In the genomic region with DNA sequence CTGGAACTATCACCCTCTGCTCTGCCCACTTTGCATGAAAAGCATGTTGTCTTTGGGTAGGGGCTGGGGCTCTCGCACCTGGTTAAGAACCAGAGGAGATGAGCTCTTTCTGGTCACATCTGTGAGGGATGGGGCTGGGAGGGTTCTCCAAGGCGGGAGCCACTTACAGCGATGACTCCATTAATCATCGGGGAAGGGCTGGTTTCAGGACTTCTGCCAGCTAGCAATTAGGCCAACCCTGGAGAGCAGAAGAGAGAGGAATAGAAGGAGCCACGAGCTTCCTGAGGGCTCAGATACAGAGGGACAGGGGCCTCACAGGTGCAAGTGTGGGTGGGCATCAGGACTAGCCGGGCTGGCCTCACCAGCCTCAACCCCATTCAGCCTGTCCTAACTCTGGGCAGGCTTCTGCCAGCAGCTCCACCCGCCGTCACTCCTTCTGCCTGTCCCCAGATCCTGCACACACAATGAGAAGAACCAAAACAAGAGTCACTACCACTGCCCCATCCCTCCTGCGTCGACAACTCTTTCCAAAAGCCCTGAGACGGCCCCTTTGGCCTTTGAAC, we compare ENCODE assay signal across 11 cellular contexts. TPM values are rescaled to one million over a fixed set of nuclear protein-coding genes. Genes with fewer than 3 reads are reported as not detected.
DNase-seq lines count a peak whose midpoint lies in the region; ATAC-seq, FAIRE-seq and TF ChIP-seq lines count a peak whose summit lies in the region.
"Had no signal": no experiment of that assay in that cellular context is flagged by ENCODE, and none has a peak within 500 bp of the region (broad histone marks: within the 10 kb centered on the region; RNA-seq: fewer than 3 reads in every experiment).

No MANE protein-coding gene starts in this region.

- no peaks in the 10 kb centered on the region for H3K36me3 Mint-ChIP-seq in activated naive CD4-positive, alpha-beta T cell treated with anti-CD3 and anti-CD28 coated beads, Interleukin-2, amount 10 ng/mL, durations not matched to agents 7 days and 5 days
- H3K36me3 Mint-ChIP-seq: stimulated activated memory B cell treated with anti-CD40 and anti-IgM and Interleukin-4, amounts not matched to agents 10 μg/mL and 1 μg/mL and 100 μg/mL, for 72 hours had no signal

- no peaks in the 10 kb centered on the region for H3K27me3 Mint-ChIP-seq in activated naive CD4-positive, alpha-beta T cell treated with anti-CD3 and anti-CD28 coated beads, Interleukin-2, amount 10 ng/mL, durations not matched to agents 7 days and 5 days

- peaks cover 55% of the 10 kb centered on the region for H3K4me1 ChIP-seq in body of pancreas
- peaks cover 56% of the 10 kb centered on the region for H3K4me1 ChIP-seq in lower lobe of right lung

- H3K4me3 Mint-ChIP-seq in activated naive CD4-positive, alpha-beta T cell treated with anti-CD3 and anti-CD28 coated beads, Interleukin-2, amount 10 ng/mL, durations not matched to agents 7 days and 5 days = no peak overlapping the region
- H3K4me3 Mint-ChIP-seq: stimulated activated memory B cell treated with anti-CD40 and anti-IgM and Interleukin-4, amounts not matched to agents 10 μg/mL and 1 μg/mL and 100 μg/mL, for 72 hours had no signal

- H3K27ac ChIP-seq in body of pancreas (peak overlapping the region in 3 of 4 donors; percentile 43 to 60 (median 57)), lower lobe of right lung (peak overlapping the region; percentile 56)
- H3K27ac ChIP-seq: BLaER1 had no signal

- ATAC-seq in body of pancreas = no peak
- no peak for ATAC-seq in lower lobe of right lung
- no peak for ATAC-seq in GM18502 (IDR thresholded peaks at IDR 0.05; ENCODE audit: poor library complexity, unreplicated experiment)
- ATAC-seq: stimulated activated memory B cell treated with anti-CD40 and anti-IgM and Interleukin-4, amounts not matched to agents 10 μg/mL and 1 μg/mL and 100 μg/mL, for 72 hours had no signal

- peaks cover 19 to 22% of the 10 kb centered on the region in 2 donors for H3K36me3 ChIP-seq in body of pancreas (replicated peaks in 1 of 2; ENCODE audit: insufficient read depth in 1 of 2, low read depth in 2 of 2)
- H3K36me3 ChIP-seq in lower lobe of right lung = peaks cover 60% of the 10 kb centered on the region
- H3K36me3 ChIP-seq: BLaER1 had no signal

- 67 to 71% methylated on average over 11 of the region's 11 CpGs for WGBS in body of pancreas, 2 donors

- CTCF ChIA-PET in activated naive CD4-positive, alpha-beta T cell treated with anti-CD3 and anti-CD28 coated beads, Interleukin-2, amount 10 ng/mL, durations not matched to agents 7 days and 5 days (lab: Charles Lee) = no interaction called here

- TF ChIP-seq POLR2A in body of pancreas (IDR thresholded peaks at IDR 0.05) = no peak

- no peaks in the 10 kb centered on the region for H3K4me1 Mint-ChIP-seq in activated naive CD4-positive, alpha-beta T cell treated with anti-CD3 and anti-CD28 coated beads, Interleukin-2, amount 10 ng/mL, durations not matched to agents 7 days and 5 days
- H3K4me1 Mint-ChIP-seq: stimulated activated memory B cell treated with anti-CD40 and anti-IgM and Interleukin-4, amounts not matched to agents 10 μg/mL and 1 μg/mL and 100 μg/mL, for 72 hours had no signal

- no peak overlapping the region for H3K4me3 ChIP-seq in body of pancreas
- H3K4me3 ChIP-seq in lower lobe of right lung = peak overlapping the region; percentile 70
- H3K4me3 ChIP-seq: BLaER1 had no signal

- no peaks in the 10 kb centered on the region for H3K9me3 Mint-ChIP-seq in activated naive CD4-positive, alpha-beta T cell treated with anti-CD3 and anti-CD28 coated beads, Interleukin-2, amount 10 ng/mL, durations not matched to agents 7 days and 5 days
- H3K9me3 Mint-ChIP-seq: stimulated activated memory B cell treated with anti-CD40 and anti-IgM and Interleukin-4, amounts not matched to agents 10 μg/mL and 1 μg/mL and 100 μg/mL, for 72 hours had no signal

- FAIRE-seq in urothelium cell line (lab: Jason Lieb, UNC) = no peak

- intact Hi-C loops in body of pancreas (cut with DNase I) = no loop called here
- intact Hi-C loops in lower lobe of right lung (cut with DNase I) = no loop called here

- H3K9me3 ChIP-seq in body of pancreas (no peaks in the 10 kb centered on the region), lower lobe of right lung (no peaks in the 10 kb centered on the region)
- H3K9me3 ChIP-seq: BLaER1 had no signal

- peak; percentile 14 for DNase-seq in activated naive CD4-positive, alpha-beta T cell treated with anti-CD3 and anti-CD28 coated beads, Interleukin-2, amount 10 ng/mL, durations not matched to agents 7 days and 5 days
- no peak for DNase-seq in activated naive CD4-positive, alpha-beta T cell treated with Interleukin-2 at 50 U/mL for 16 hours
- peak in 3 of 4 donors; percentile 8 to 16 (median 14) for DNase-seq in body of pancreas
- DNase-seq in lower lobe of right lung = peak; percentile 29
- peak; percentile 57 for DNase-seq in urothelium cell line (ENCODE audit: low spot score)
- no peak for DNase-seq in nucleus accumbens (lab: John Stamatoyannopoulos, UW)
- no peak for DNase-seq in midbrain (lab: John Stamatoyannopoulos, UW)
- DNase-seq: activated CD8-positive, alpha-beta memory T cell treated with anti-CD3 and anti-CD28 coated beads for 24 hours had no signal

- no peak overlapping the region for H3K27ac Mint-ChIP-seq in activated naive CD4-positive, alpha-beta T cell treated with anti-CD3 and anti-CD28 coated beads, Interleukin-2, amount 10 ng/mL, durations not matched to agents 7 days and 5 days
- H3K27ac Mint-ChIP-seq: stimulated activated memory B cell treated with anti-CD40 and anti-IgM and Interleukin-4, amounts not matched to agents 10 μg/mL and 1 μg/mL and 100 μg/mL, for 72 hours had no signal

- TF ChIP-seq CTCF in body of pancreas (IDR thresholded peaks at IDR 0.05) (no peak), lower lobe of right lung (IDR thresholded peaks at IDR 0.05) (no peak)

- H3K27me3 ChIP-seq in body of pancreas (no peaks in the 10 kb centered on the region), lower lobe of right lung (ENCODE audit: low read depth) (no peaks in the 10 kb centered on the region)
- H3K27me3 ChIP-seq: BLaER1 had no signal

RNA-seq across cellular contexts. Expression of gene AQP1, which starts 8.4 kb away (rescaled TPM):
- 100 to 1,000 TPM; 197 to 204 TPM for total RNA-seq in body of pancreas
- 826 TPM for total RNA-seq in lower lobe of right lung

RNA-seq across cellular contexts. Expression of gene GHRHR, which starts 43.7 kb away (rescaled TPM):
- not detected for total RNA-seq in body of pancreas
- not detected for total RNA-seq in lower lobe of right lung

Comparison
In these comparisons a context has a peak if more than half of its experiments do, and no peak if none do; other contexts are left out.
1. DNase-seq: peak in activated naive CD4-positive, alpha-beta T cell treated with anti-CD3 and anti-CD28 coated beads, Interleukin-2, amount 10 ng/mL, durations not matched to agents 7 days and 5 days (single experiment), body of pancreas (3 of 4), lower lobe of right lung (single experiment) and urothelium cell line (single experiment); none in activated naive CD4-positive, alpha-beta T cell treated with Interleukin-2 at 50 U/mL for 16 hours (single experiment), nucleus accumbens (0 of 56) and midbrain (single experiment).